10 cellular contexts compared by ENCODE assay signal in the genomic region with DNA sequence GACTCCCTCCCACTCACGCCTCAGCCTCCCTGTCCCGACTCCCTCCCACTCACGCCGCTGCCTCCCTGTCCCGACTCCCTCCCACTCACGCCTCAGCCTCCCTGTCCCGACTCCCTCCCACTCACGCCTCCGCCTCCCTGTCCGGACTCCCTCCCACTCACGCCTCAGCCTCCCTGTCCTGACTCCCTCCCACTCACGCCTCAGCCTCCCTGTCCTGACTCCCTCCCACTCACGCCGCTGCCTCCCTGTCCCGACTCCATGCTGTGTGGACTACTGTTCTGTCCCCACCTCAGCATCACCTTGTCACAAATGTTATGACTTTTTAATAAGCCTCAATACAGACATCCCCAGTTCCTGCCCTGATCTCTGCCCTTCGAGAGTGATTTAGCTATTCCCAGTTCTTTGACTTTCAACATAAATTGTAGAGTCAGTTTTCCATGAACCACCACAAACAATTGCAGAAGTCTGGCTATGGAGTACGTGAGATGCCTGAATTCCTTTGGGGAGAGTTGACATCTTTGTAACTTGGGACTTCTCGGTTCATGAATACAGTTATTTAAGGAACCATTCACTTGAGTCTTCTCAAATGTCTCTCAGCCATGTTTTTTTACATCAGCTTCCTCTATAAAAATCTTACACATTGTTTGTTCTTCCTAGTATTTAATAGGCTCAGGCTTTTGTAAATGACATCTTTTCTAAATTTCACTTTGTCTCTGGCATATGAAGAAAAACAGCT.
DNase-seq lines count a peak whose midpoint lies in the region; ATAC-seq, FAIRE-seq and TF ChIP-seq lines count a peak whose summit lies in the region.
"Had no signal": no experiment of that assay in that cellular context is flagged by ENCODE, and none has a peak within 500 bp of the region (broad histone marks: within the 10 kb centered on the region; RNA-seq: fewer than 3 reads in every experiment).

No MANE protein-coding gene starts in this region.

- H3K36me3 ChIP-seq in left ventricle myocardium inferior = no peaks in the 10 kb centered on the region
- no peaks in the 10 kb centered on the region for H3K36me3 ChIP-seq in K562 (ENCODE audit: control insufficient read depth, insufficient read depth, low read length)
- no peaks in the 10 kb centered on the region for H3K36me3 ChIP-seq in mucosa of rectum (ENCODE audit: control insufficient read depth in 2 of 2, insufficient read depth in 2 of 2, low read length in 2 of 2)
- H3K36me3 ChIP-seq: neutrophil had no signal

- no peak for FAIRE-seq in K562 (lab: Jason Lieb, UNC)

- no peaks in the 10 kb centered on the region for H3K79me2 ChIP-seq in K562 (ENCODE audit: control insufficient read depth, insufficient read depth, low read length)

- peaks cover 74% of the 10 kb centered on the region for H3K27me3 ChIP-seq in left ventricle myocardium inferior (ENCODE audit: low read depth)
- H3K27me3 ChIP-seq in K562 (ENCODE audit: control insufficient read depth in 2 of 2, insufficient read depth in 2 of 2, low read length in 2 of 2) = peaks cover 48 to 85% of the 10 kb centered on the region in 2 experiments
- H3K27me3 ChIP-seq in mucosa of rectum (ENCODE audit: control insufficient read depth in 2 of 2, insufficient read depth in 2 of 2, low read length in 2 of 2) = peaks cover 5% of the 10 kb centered on the region in 2 donors

- no peak for TF ChIP-seq RAD21 in K562 (CRISPR knock-in tag; conservative IDR thresholded peaks at IDR 0.05 in 1 of 2, IDR thresholded peaks at IDR 0.05 in 1 of 2)

- H3K9me3 ChIP-seq in left ventricle myocardium inferior (replicated peaks) (peaks cover 8% of the 10 kb centered on the region), K562 (replicated peaks; ENCODE audit: control insufficient read depth, insufficient read depth, low read depth, low read length) (0 out of 2 replicates have a peak, but pooled peaks cover 4% of the 10 kb centered on the region), mucosa of rectum (ENCODE audit: control insufficient read depth in 2 of 2, low read length in 2 of 2) (no peaks in the 10 kb centered on the region)
- H3K9me3 ChIP-seq: neutrophil had no signal

- H4K20me1 ChIP-seq in K562 (replicated peaks; ENCODE audit: control insufficient read depth, insufficient read depth, low read length) = no peaks in the 10 kb centered on the region; the same call in 1 of the 2 replicates

- H3K4me1 ChIP-seq in left ventricle myocardium inferior = peaks cover 10% of the 10 kb centered on the region
- peaks cover 10 to 26% of the 10 kb centered on the region in 2 experiments for H3K4me1 ChIP-seq in K562 (replicated peaks in 1 of 2; ENCODE audit: control insufficient read depth in 2 of 2, insufficient read depth in 2 of 2, low read length in 2 of 2)
- H3K4me1 ChIP-seq in mucosa of rectum (ENCODE audit: control insufficient read depth in 2 of 2, insufficient read depth in 2 of 2, low read length in 2 of 2) = peaks cover 7 to 12% of the 10 kb centered on the region in 2 donors

- H2AFZ ChIP-seq in K562 (ENCODE audit: low read depth, low read length) = peak overlapping the region; percentile 73

- ATAC-seq in left cardiac atrium (no peak), K562 (no peak)

- intact Hi-C loops in left ventricle myocardium inferior (cut with micrococcal nuclease) = no loop called here
- intact Hi-C loops in left cardiac atrium (cut with DNase I) = no loop called here
- intact Hi-C loops in K562 (cut with micrococcal nuclease) = no loop called here

- CTCF ChIA-PET in K562 (lab: Yijun Ruan, JAX; ENCODE audit: low intra/inter-chr PET ratio) = no interaction called here

- no peak for TF ChIP-seq POLR2A in K562 (conservative IDR thresholded peaks at IDR 0.05)

- DNase-seq in left ventricle myocardium inferior = no peak
- no peak for DNase-seq in left cardiac atrium
- no peak for DNase-seq in K562 (ENCODE audit: extremely low read depth in 1 of 4, low spot score in 3 of 4)
- no peak for DNase-seq in NCI-H1417 (lab: John Stamatoyannopoulos, UW)
- no peak for DNase-seq in NCI-H2107 treated with DMSO at 0.1 percent for 48 hours (lab: John Stamatoyannopoulos, UW; ENCODE audit: unreplicated experiment)
- no peak for DNase-seq in HT-29 (ENCODE audit: low spot score)
- no peak for DNase-seq in NCI-H510A treated with DMSO at 0.1 percent for 48 hours (lab: John Stamatoyannopoulos, UW)
- DNase-seq: COR-L47 had no signal

- POLR2A ChIA-PET in K562 (lab: Yijun Ruan, JAX) = no interaction called here

- WGBS in K562 (ENCODE audit: insufficient coverage, low coverage, missing lambda C conversion rate) = 29% methylated on average over 7 of the region's 18 CpGs

- H3K9ac ChIP-seq in K562 (ENCODE audit: insufficient read depth in 1 of 2, low read depth in 2 of 2, low read length in 2 of 2) = no peak overlapping the region
- peak overlapping the region in 1 of 2 donors; percentile 24 for H3K9ac ChIP-seq in mucosa of rectum (ENCODE audit: low read depth in 1 of 2, low read length in 2 of 2)

- peaks cover 2% of the 10 kb centered on the region for H3K9me1 ChIP-seq in K562 (ENCODE audit: control insufficient read depth, insufficient read depth, low read length)

- in situ Hi-C loops in K562 (cut with MboI) = no loop called here

- TF ChIP-seq CTCF in left ventricle myocardium inferior (IDR thresholded peaks at IDR 0.05; ENCODE audit: borderline replicate concordance) = no peak
- no peak for TF ChIP-seq CTCF in K562 (IDR thresholded peaks at IDR 0.05 in 2 of 3, conservative IDR thresholded peaks at IDR 0.05 in 1 of 3; ENCODE audit: insufficient read depth in 2 of 3, low read depth in 1 of 3, low read length in 3 of 3)

- H3K4me3 ChIP-seq in left ventricle myocardium inferior (peak overlapping the region; percentile 42), K562 (no peak overlapping the region), mucosa of rectum (ENCODE audit: low read length in 2 of 2) (peak overlapping the region; percentile 6 to 62)

- no peak overlapping the region for H3K27ac ChIP-seq in left ventricle myocardium inferior (replicated peaks)
- no peak overlapping the region for H3K27ac ChIP-seq in K562 (ENCODE audit: extremely low read depth, low read depth, low read length)
- H3K27ac ChIP-seq in mucosa of rectum (ENCODE audit: low read depth in 2 of 2, low read length in 2 of 2) = no peak overlapping the region
- H3K27ac ChIP-seq: neutrophil had no signal

- no peak for TF ChIP-seq EP300 in K562 (IDR thresholded peaks at IDR 0.05; ENCODE audit: low read length)

- BruUV-seq in K562 (replicated peaks; lab: Mats Ljungman, UMichigan) = no TSS peak

- H3K4me2 ChIP-seq in K562 (ENCODE audit: insufficient read depth, low read length) = peak overlapping the region; percentile 64; the same call in 1 of the 2 replicates

TF ChIP-seq in K562, 482 proteins besides CTCF, POLR2A, EP300 and RAD21:
- TF ChIP-seq RHOXF2B (CRISPR knock-in tag; conservative IDR thresholded peaks at IDR 0.05) (no peak), ZNF175 (CRISPR knock-in tag; IDR thresholded peaks at IDR 0.05; ENCODE audit: low read depth) (no peak)
